Comparison of ENCODE assay signal across 3 cellular contexts in genomic region chr1:32472966-32473365, GRCh38. TPM values are rescaled to one million over a fixed set of nuclear protein-coding genes. Genes with fewer than 3 reads are reported as not detected.
"Had no signal": no experiment of that assay in that cellular context is flagged by ENCODE, and none has a peak within 500 bp of the region (broad histone marks: within the 10 kb centered on the region; RNA-seq: fewer than 3 reads in every experiment).

No MANE protein-coding gene starts in this region.

RNA-seq across cellular contexts. Expression of gene ZBTB8B, which starts 8.1 kb away (rescaled TPM):
- total RNA-seq: thoracic aorta, upper lobe of right lung, vagina had no signal
